Comparison of ENCODE assay signal across 38 cellular contexts in the genomic region with DNA sequence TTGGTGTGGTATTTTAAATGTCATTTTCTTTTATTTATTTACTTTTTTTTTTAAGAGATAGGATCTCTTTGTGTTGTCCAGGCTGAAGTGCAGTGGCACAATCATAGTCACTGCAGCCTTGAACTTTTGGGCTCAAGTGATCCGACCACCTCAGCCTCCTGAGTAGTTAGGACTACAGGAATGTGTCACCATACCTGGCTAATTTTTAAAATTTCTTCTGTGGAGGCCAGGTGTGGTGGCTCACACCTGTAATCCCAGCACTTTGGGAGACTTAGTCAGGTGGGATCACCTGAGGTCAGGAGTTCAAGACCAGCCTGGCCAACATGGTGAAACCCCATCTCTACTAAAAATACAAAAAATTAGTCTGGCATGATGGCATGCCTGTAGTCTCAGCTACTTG. TPM values are rescaled to one million over a fixed set of nuclear protein-coding genes. Genes with fewer than 3 reads are reported as not detected.
"Had no signal": no experiment of that assay in that cellular context is flagged by ENCODE, and none has a peak within 500 bp of the region (broad histone marks: within the 10 kb centered on the region; RNA-seq: fewer than 3 reads in every experiment).

No MANE protein-coding gene starts in this region.

- DNase-seq: activated effector memory CD4-positive, alpha-beta T cell treated with anti-CD3 and anti-CD28 coated beads, Interleukin-2, amount 50 U/mL, for 16 hours; activated effector memory CD4-positive, alpha-beta T cell treated with Interleukin-2 at 50 U/mL for 16 hours; activated gamma-delta T cell; activated gamma-delta T cell treated with Interleukin-2 at 50 U/mL for 16 hours; activated naive CD4-positive, alpha-beta T cell; activated naive CD4-positive, alpha-beta T cell treated with anti-CD3 and anti-CD28 coated beads for 36 hours; activated naive CD4-positive, alpha-beta T cell treated with anti-CD3 and anti-CD28 coated beads, Interleukin-2, amount 10 ng/mL, durations not matched to agents 7 days and 5 days; activated naive CD4-positive, alpha-beta T cell treated with anti-CD3 and anti-CD28 coated beads, Interleukin-2, amount 50 U/mL, for 16 hours; activated naive CD4-positive, alpha-beta T cell treated with Interleukin-2 at 50 U/mL for 16 hours; activated naive CD8-positive, alpha-beta T cell treated with anti-CD3 and anti-CD28 coated beads for 36 hours; activated naive CD8-positive, alpha-beta T cell treated with anti-CD3 and anti-CD28 coated beads, Interleukin-2, amount 10 ng/mL, durations not matched to agents 7 days and 5 days; activated naive CD8-positive, alpha-beta T cell treated with anti-CD3 and anti-CD28 coated beads, Interleukin-2, amount 50 U/mL, for 24 hours; activated T-cell treated with anti-CD3 and anti-CD28 coated beads for 4 hours; activated T-cell treated with anti-CD3 and anti-CD28 coated beads, Interleukin-2, amount 50 U/mL, for 1 hour; activated T-cell treated with anti-CD3 and anti-CD28 coated beads, Interleukin-2, amount 50 U/mL, for 24 hours; activated T-cell treated with anti-CD3 and anti-CD28 coated beads, Interleukin-2, amount 50 U/mL, for 4 hours; activated T-cell treated with anti-CD3 and anti-CD28 coated beads, Interleukin-2, amount 50 U/mL, for 48 hours; activated T-cell treated with anti-CD3 and anti-CD28 coated beads, Interleukin-2, amount 50 U/mL, for 72 hours; adrenal gland; amniotic stem cell; amygdala; anterior cingulate cortex; aorta; body of pancreas; brain microvascular endothelial cell; caudate nucleus; central memory CD4-positive, alpha-beta T cell; cerebellar nuclear complex had no signal

- H3K27ac ChIP-seq: adrenal gland, ascending aorta, body of pancreas, brain microvascular endothelial cell, breast epithelium, cardiac muscle cell had no signal

- FAIRE-seq: astrocyte, bronchial epithelial cell had no signal

- H3K9me3 ChIP-seq: adrenal gland, ascending aorta, body of pancreas, breast epithelium had no signal

- H3K27me3 ChIP-seq: adrenal gland, ascending aorta, body of pancreas, brain microvascular endothelial cell, breast epithelium, cardiac muscle cell had no signal

- ATAC-seq: activated naive CD4-positive, alpha-beta T cell treated with anti-CD3 and anti-CD28 coated beads, Interleukin-2, amount 50 U/mL, for 72 hours; activated naive CD8-positive, alpha-beta T cell treated with anti-CD3 and anti-CD28 coated beads, Interleukin-2, amount 50 U/mL, for 24 hours; activated T-cell treated with anti-CD3 and anti-CD28 coated beads, Interleukin-2, amount 50 U/mL, for 4 hours; activated T-cell treated with anti-CD3 and anti-CD28 coated beads, Interleukin-2, amount 50 U/mL, for 72 hours; activated T-helper 17 cell treated with anti-CD3 and anti-CD28 coated beads, Interleukin-2, amount 50 U/mL, for 72 hours; body of pancreas had no signal

- H3K36me3 ChIP-seq: adrenal gland, ascending aorta, brain microvascular endothelial cell, breast epithelium, cardiac muscle cell had no signal

- H3K4me1 ChIP-seq: adrenal gland, ascending aorta, body of pancreas, breast epithelium had no signal

- H3K4me3 ChIP-seq: adrenal gland, ascending aorta, body of pancreas, breast epithelium, cardiac muscle cell had no signal

RNA-seq across cellular contexts. Expression of gene GCKR, which starts 52.7 kb away (rescaled TPM):
- total RNA-seq: activated naive CD4-positive, alpha-beta T cell treated with anti-CD3 and anti-CD28 coated beads for 36 hours; activated naive CD4-positive, alpha-beta T cell treated with anti-CD3 and anti-CD28 coated beads, Interleukin-2, amount 50 U/mL, for 72 hours; activated naive CD8-positive, alpha-beta T cell treated with anti-CD3 and anti-CD28 coated beads for 36 hours; activated naive CD8-positive, alpha-beta T cell treated with anti-CD3 and anti-CD28 coated beads, Interleukin-2, amount 10 ng/mL, durations not matched to agents 7 days and 5 days; activated T-cell treated with anti-CD3 and anti-CD28 coated beads, Interleukin-2, amount 50 U/mL, for 4 hours; activated T-cell treated with anti-CD3 and anti-CD28 coated beads, Interleukin-2, amount 50 U/mL, for 72 hours; activated T-helper 1 cell treated with anti-CD3 and anti-CD28 coated beads, Interleukin-12 subunit alpha, Interleukin-12 subunit beta, Interleukin-2, Interleukin-4 antibody, amounts not matched to agents 30 ng/mL and 10 ng/mL and 1 ng/mL, durations not matched to agents 14 hours and 24 hours and 36 hours; activated T-helper 17 cell treated with anti-CD3 and anti-CD28 coated beads, Interleukin-2, amount 50 U/mL, for 72 hours; activated T-helper 2 cell treated with anti-CD3 and anti-CD28 coated beads, Interferon-gamma antibody, Interleukin-2, Interleukin-4, amounts not matched to agents 10 μg/mL and 5 μg/mL and 100 μg/mL, durations not matched to agents 14 hours and 24 hours and 36 hours; ascending aorta; astrocyte; bronchial epithelial cell; cardiac muscle cell; cardiac septum had no signal
- polyA plus RNA-seq: cardiac muscle cell had no signal

RNA-seq across cellular contexts. Expression of gene FNDC4, which starts 54.3 kb away (rescaled TPM):
- total RNA-seq: activated naive CD4-positive, alpha-beta T cell treated with anti-CD3 and anti-CD28 coated beads for 36 hours; activated naive CD4-positive, alpha-beta T cell treated with anti-CD3 and anti-CD28 coated beads, Interleukin-2, amount 50 U/mL, for 72 hours; activated naive CD8-positive, alpha-beta T cell treated with anti-CD3 and anti-CD28 coated beads for 36 hours; activated naive CD8-positive, alpha-beta T cell treated with anti-CD3 and anti-CD28 coated beads, Interleukin-2, amount 10 ng/mL, durations not matched to agents 7 days and 5 days had no signal
